In genomic region chr16:50313596-50314483, GRCh38 we compare ENCODE assay signal across 8 cellular contexts. TPM values are rescaled to one million over a fixed set of nuclear protein-coding genes. Genes with fewer than 3 reads are reported as not detected.
DNase-seq lines count a peak whose midpoint lies in the region; ATAC-seq and TF ChIP-seq lines count a peak whose summit lies in the region.

No MANE protein-coding gene starts in this region.

- peak overlapping the region in 1 of 4 donors; percentile 12 for H3K27ac ChIP-seq in sigmoid colon

- no peak overlapping the region for H3K4me3 ChIP-seq in sigmoid colon

- no peak for TF ChIP-seq CTCF in sigmoid colon (IDR thresholded peaks at IDR 0.05)

- ATAC-seq in GM18907 (IDR thresholded peaks at IDR 0.05; ENCODE audit: unreplicated experiment): no peak
- no peak for ATAC-seq in HG03442 (IDR thresholded peaks at IDR 0.05; ENCODE audit: unreplicated experiment)

- no peak for TF ChIP-seq POLR2A in sigmoid colon (IDR thresholded peaks at IDR 0.05)

- peaks cover 0 to 17% (median 13%) of the 10 kb centered on the region in 4 donors for H3K4me1 ChIP-seq in sigmoid colon

- DNase-seq in GM03348 (ENCODE audit: low spot score): peak; percentile 91
- DNase-seq in activated T-cell treated with anti-CD3 and anti-CD28 coated beads for 48 hours (ENCODE audit: low read depth): peak; percentile 29
- DNase-seq in head of caudate nucleus: peak in 35 of 42 donors; percentile 17 to 78 (median 47)
- peak; percentile 76 for DNase-seq in sigmoid colon
- DNase-seq in cerebellar cortex (ENCODE audit: low spot score): no peak
- DNase-seq in GM19238 (ENCODE audit: insufficient read length, low spot score): no peak

- H3K36me3 ChIP-seq in sigmoid colon: peaks cover 0 to 43% (median 30%) of the 10 kb centered on the region in 4 donors

- intact Hi-C loops in head of caudate nucleus (cut with DNase I): no loop called here
- intact Hi-C loops in sigmoid colon (cut with DNase I): loop anchor here (10.0 kb wide), 1 partner anchor 69 kb away; no protein-coding TSS in a partner anchor

- no peak for TF ChIP-seq EP300 in sigmoid colon (IDR thresholded peaks at IDR 0.05)

- H3K27me3 ChIP-seq in sigmoid colon: no peaks in the 10 kb centered on the region

- no peaks in the 10 kb centered on the region for H3K9me3 ChIP-seq in sigmoid colon

- 76 to 90% methylated on average over 31 of the region's 31 CpGs for WGBS in sigmoid colon, 2 donors

RNA-seq across cellular contexts. Expression of gene ADCY7, which starts 47.5 kb away (rescaled TPM):
- 10 to 100 TPM in 3 of 4 donors, 1 to 10 TPM in 1; 8.9 to 16.8 (median 11.3) TPM for total RNA-seq in sigmoid colon
- polyA plus RNA-seq in sigmoid colon: 10 to 100 TPM in 1 of 3 donors, 1 to 10 TPM in 2; 1.2 to 24.0 (median 1.8) TPM

RNA-seq across cellular contexts. Expression of gene BRD7, which starts 54.9 kb away (rescaled TPM):
- total RNA-seq in sigmoid colon: 10 to 100 TPM; 52.0 to 56.4 (median 53.7) TPM
- 10 to 100 TPM; 34.2 to 38.6 (median 38.6) TPM for polyA plus RNA-seq in sigmoid colon

Comparison
In these comparisons a context has a peak if more than half of its experiments do, and no peak if none do; other contexts are left out.
1. DNase-seq: peak in GM03348 (single experiment), activated T-cell treated with anti-CD3 and anti-CD28 coated beads for 48 hours (single experiment), head of caudate nucleus (35 of 42) and sigmoid colon (single experiment); none in cerebellar cortex (single experiment) and GM19238 (single experiment).